1 cellular context compared by ENCODE assay signal in the genomic region with DNA sequence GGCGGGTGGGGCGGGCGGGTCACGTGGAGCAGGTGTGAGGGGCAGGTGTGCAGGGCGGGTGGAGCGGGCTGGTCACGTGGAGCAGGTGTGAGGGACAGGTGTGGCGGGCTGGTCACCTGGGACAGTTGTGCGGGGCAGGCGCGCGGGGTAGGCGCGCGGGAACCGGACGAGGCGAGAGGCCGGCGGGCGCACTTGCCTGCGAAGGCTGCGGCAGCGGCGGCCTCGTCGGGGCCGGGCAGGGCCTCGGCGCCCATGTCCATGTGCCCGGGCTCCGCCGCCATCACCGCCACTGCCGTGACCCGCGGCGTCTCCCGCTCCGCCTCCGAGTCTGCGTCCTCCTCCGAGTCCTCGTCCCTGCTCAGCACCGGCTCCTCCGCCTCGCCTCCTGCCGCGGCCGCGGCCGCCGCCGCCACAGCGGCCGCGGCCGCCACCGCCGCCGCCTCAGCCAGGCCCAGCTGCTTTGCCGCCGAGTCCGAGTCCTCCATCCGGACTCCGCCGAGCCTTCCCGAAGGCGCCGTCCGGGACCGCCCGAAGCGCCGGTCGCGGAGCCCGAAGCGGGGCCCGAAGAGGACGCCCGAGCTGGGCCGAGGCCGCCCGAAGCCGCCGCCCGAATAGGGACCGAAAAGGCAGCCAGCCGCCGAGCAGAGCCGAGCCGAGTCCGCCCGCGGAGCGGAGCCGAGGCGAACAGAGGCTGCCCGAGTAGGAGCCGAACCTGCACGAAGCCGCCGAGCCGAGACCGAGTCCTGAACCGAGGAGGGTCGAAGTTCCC.
TF ChIP-seq lines count a peak whose summit lies in the region.

A gene with protein sequence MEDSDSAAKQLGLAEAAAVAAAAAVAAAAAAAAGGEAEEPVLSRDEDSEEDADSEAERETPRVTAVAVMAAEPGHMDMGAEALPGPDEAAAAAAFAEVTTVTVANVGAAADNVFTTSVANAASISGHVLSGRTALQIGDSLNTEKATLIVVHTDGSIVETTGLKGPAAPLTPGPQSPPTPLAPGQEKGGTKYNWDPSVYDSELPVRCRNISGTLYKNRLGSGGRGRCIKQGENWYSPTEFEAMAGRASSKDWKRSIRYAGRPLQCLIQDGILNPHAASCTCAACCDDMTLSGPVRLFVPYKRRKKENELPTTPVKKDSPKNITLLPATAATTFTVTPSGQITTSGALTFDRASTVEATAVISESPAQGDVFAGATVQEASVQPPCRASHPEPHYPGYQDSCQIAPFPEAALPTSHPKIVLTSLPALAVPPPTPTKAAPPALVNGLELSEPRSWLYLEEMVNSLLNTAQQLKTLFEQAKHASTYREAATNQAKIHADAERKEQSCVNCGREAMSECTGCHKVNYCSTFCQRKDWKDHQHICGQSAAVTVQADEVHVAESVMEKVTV (minus strand): TSS at position 660 of the 769 bp plus-strand sequence. CDS start 175 bp downstream, at position 485.

TF ChIP-seq in HepG2, 621 proteins besides CTCF, POLR2A, EP300 and RAD21 (continued from another document and continues in another):
- TF ChIP-seq, protein P1, sequence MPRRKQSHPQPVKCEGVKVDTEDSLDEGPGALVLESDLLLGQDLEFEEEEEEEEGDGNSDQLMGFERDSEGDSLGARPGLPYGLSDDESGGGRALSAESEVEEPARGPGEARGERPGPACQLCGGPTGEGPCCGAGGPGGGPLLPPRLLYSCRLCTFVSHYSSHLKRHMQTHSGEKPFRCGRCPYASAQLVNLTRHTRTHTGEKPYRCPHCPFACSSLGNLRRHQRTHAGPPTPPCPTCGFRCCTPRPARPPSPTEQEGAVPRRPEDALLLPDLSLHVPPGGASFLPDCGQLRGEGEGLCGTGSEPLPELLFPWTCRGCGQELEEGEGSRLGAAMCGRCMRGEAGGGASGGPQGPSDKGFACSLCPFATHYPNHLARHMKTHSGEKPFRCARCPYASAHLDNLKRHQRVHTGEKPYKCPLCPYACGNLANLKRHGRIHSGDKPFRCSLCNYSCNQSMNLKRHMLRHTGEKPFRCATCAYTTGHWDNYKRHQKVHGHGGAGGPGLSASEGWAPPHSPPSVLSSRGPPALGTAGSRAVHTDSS (CRISPR knock-in tag; conservative IDR thresholded peaks at IDR 0.05), result 0 out of 2 replicates have a peak, but pooled peaks have one; percentile 18
- TF ChIP-seq ZNF451 (CRISPR knock-in tag; IDR thresholded peaks at IDR 0.05), result no peak
- TF ChIP-seq, protein P2, sequence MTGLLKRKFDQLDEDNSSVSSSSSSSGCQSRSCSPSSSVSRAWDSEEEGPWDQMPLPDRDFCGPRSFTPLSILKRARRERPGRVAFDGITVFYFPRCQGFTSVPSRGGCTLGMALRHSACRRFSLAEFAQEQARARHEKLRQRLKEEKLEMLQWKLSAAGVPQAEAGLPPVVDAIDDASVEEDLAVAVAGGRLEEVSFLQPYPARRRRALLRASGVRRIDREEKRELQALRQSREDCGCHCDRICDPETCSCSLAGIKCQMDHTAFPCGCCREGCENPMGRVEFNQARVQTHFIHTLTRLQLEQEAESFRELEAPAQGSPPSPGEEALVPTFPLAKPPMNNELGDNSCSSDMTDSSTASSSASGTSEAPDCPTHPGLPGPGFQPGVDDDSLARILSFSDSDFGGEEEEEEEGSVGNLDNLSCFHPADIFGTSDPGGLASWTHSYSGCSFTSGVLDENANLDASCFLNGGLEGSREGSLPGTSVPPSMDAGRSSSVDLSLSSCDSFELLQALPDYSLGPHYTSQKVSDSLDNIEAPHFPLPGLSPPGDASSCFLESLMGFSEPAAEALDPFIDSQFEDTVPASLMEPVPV (CRISPR knock-in tag; IDR thresholded peaks at IDR 0.05), result no peak
- 0 out of 2 replicates have a peak, but pooled peaks have one; percentile 33 for TF ChIP-seq ZNF543 (CRISPR knock-in tag; IDR thresholded peaks at IDR 0.05)
- TF ChIP-seq IRF2 (CRISPR knock-in tag; IDR thresholded peaks at IDR 0.05), result no peak
- no peak for TF ChIP-seq MYNN (CRISPR knock-in tag; IDR thresholded peaks at IDR 0.05; ENCODE audit: low read depth)
- TF ChIP-seq ZNF674 (CRISPR knock-in tag; IDR thresholded peaks at IDR 0.05; ENCODE audit: low read depth), result no peak
- TF ChIP-seq, protein P3, sequence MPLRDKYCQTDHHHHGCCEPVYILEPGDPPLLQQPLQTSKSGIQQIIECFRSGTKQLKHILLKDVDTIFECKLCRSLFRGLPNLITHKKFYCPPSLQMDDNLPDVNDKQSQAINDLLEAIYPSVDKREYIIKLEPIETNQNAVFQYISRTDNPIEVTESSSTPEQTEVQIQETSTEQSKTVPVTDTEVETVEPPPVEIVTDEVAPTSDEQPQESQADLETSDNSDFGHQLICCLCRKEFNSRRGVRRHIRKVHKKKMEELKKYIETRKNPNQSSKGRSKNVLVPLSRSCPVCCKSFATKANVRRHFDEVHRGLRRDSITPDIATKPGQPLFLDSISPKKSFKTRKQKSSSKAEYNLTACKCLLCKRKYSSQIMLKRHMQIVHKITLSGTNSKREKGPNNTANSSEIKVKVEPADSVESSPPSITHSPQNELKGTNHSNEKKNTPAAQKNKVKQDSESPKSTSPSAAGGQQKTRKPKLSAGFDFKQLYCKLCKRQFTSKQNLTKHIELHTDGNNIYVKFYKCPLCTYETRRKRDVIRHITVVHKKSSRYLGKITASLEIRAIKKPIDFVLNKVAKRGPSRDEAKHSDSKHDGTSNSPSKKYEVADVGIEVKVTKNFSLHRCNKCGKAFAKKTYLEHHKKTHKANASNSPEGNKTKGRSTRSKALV (CRISPR knock-in tag; IDR thresholded peaks at IDR 0.05), result 0 out of 2 replicates have a peak, but pooled peaks have one; percentile 10
- TF ChIP-seq YEATS4 (CRISPR knock-in tag; IDR thresholded peaks at IDR 0.05; ENCODE audit: borderline replicate concordance), result no peak; the same call in 1 of the 2 replicates
- peak; percentile 59; the same call in 1 of the 2 replicates for TF ChIP-seq MXD4 (CRISPR knock-in tag; IDR thresholded peaks at IDR 0.05)
- TF ChIP-seq, protein P4, sequence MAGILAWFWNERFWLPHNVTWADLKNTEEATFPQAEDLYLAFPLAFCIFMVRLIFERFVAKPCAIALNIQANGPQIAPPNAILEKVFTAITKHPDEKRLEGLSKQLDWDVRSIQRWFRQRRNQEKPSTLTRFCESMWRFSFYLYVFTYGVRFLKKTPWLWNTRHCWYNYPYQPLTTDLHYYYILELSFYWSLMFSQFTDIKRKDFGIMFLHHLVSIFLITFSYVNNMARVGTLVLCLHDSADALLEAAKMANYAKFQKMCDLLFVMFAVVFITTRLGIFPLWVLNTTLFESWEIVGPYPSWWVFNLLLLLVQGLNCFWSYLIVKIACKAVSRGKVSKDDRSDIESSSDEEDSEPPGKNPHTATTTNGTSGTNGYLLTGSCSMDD (CRISPR knock-in tag; IDR thresholded peaks at IDR 0.05), result no peak
- no peak for TF ChIP-seq ZKSCAN1 (IDR thresholded peaks at IDR 0.05; ENCODE audit: low read length)
- TF ChIP-seq, protein P5, sequence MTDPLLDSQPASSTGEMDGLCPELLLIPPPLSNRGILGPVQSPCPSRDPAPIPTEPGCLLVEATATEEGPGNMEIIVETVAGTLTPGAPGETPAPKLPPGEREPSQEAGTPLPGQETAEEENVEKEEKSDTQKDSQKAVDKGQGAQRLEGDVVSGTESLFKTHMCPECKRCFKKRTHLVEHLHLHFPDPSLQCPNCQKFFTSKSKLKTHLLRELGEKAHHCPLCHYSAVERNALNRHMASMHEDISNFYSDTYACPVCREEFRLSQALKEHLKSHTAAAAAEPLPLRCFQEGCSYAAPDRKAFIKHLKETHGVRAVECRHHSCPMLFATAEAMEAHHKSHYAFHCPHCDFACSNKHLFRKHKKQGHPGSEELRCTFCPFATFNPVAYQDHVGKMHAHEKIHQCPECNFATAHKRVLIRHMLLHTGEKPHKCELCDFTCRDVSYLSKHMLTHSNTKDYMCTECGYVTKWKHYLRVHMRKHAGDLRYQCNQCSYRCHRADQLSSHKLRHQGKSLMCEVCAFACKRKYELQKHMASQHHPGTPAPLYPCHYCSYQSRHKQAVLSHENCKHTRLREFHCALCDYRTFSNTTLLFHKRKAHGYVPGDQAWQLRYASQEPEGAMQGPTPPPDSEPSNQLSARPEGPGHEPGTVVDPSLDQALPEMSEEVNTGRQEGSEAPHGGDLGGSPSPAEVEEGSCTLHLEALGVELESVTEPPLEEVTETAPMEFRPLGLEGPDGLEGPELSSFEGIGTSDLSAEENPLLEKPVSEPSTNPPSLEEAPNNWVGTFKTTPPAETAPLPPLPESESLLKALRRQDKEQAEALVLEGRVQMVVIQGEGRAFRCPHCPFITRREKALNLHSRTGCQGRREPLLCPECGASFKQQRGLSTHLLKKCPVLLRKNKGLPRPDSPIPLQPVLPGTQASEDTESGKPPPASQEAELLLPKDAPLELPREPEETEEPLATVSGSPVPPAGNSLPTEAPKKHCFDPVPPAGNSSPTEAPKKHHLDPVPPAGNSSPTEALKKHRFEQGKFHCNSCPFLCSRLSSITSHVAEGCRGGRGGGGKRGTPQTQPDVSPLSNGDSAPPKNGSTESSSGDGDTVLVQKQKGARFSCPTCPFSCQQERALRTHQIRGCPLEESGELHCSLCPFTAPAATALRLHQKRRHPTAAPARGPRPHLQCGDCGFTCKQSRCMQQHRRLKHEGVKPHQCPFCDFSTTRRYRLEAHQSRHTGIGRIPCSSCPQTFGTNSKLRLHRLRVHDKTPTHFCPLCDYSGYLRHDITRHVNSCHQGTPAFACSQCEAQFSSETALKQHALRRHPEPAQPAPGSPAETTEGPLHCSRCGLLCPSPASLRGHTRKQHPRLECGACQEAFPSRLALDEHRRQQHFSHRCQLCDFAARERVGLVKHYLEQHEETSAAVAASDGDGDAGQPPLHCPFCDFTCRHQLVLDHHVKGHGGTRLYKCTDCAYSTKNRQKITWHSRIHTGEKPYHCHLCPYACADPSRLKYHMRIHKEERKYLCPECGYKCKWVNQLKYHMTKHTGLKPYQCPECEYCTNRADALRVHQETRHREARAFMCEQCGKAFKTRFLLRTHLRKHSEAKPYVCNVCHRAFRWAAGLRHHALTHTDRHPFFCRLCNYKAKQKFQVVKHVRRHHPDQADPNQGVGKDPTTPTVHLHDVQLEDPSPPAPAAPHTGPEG (CRISPR knock-in tag; IDR thresholded peaks at IDR 0.05), result peak; percentile 71; the same call in 1 of the 2 replicates
- TF ChIP-seq MEIS1 (CRISPR knock-in tag; IDR thresholded peaks at IDR 0.05; ENCODE audit: borderline replicate concordance), result no peak
- no peak for TF ChIP-seq PPARG (CRISPR knock-in tag; conservative IDR thresholded peaks at IDR 0.05)
- TF ChIP-seq ZNF761 (CRISPR knock-in tag; conservative IDR thresholded peaks at IDR 0.05), result 0 out of 2 replicates have a peak, but pooled peaks have one; percentile 59
- TF ChIP-seq ZNF616 (CRISPR knock-in tag; IDR thresholded peaks at IDR 0.05; ENCODE audit: low read depth), result 0 out of 2 replicates have a peak, but pooled peaks have one; percentile 33
- TF ChIP-seq HOXA9 (CRISPR knock-in tag; IDR thresholded peaks at IDR 0.05; ENCODE audit: borderline replicate concordance), result no peak; the same call in 1 of the 2 replicates
- TF ChIP-seq SNRNP70 (IDR thresholded peaks at IDR 0.05; ENCODE audit: low read depth, low read length), result no peak
- TF ChIP-seq SOX5 (CRISPR knock-in tag; IDR thresholded peaks at IDR 0.05; ENCODE audit: borderline replicate concordance), result no peak
- no peak for TF ChIP-seq ZNF264 (CRISPR knock-in tag; IDR thresholded peaks at IDR 0.05)
- TF ChIP-seq, protein P6, sequence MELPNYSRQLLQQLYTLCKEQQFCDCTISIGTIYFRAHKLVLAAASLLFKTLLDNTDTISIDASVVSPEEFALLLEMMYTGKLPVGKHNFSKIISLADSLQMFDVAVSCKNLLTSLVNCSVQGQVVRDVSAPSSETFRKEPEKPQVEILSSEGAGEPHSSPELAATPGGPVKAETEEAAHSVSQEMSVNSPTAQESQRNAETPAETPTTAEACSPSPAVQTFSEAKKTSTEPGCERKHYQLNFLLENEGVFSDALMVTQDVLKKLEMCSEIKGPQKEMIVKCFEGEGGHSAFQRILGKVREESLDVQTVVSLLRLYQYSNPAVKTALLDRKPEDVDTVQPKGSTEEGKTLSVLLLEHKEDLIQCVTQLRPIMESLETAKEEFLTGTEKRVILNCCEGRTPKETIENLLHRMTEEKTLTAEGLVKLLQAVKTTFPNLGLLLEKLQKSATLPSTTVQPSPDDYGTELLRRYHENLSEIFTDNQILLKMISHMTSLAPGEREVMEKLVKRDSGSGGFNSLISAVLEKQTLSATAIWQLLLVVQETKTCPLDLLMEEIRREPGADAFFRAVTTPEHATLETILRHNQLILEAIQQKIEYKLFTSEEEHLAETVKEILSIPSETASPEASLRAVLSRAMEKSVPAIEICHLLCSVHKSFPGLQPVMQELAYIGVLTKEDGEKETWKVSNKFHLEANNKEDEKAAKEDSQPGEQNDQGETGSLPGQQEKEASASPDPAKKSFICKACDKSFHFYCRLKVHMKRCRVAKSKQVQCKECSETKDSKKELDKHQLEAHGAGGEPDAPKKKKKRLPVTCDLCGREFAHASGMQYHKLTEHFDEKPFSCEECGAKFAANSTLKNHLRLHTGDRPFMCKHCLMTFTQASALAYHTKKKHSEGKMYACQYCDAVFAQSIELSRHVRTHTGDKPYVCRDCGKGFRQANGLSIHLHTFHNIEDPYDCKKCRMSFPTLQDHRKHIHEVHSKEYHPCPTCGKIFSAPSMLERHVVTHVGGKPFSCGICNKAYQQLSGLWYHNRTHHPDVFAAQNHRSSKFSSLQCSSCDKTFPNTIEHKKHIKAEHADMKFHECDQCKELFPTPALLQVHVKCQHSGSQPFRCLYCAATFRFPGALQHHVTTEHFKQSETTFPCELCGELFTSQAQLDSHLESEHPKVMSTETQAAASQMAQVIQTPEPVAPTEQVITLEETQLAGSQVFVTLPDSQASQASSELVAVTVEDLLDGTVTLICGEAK (IDR thresholded peaks at IDR 0.05), result no peak
- TF ChIP-seq, protein P6 (CRISPR knock-in tag; IDR thresholded peaks at IDR 0.05), result peak; percentile 39; the same call in 1 of the 2 replicates
